In genomic region chr6:157246771-157247484, GRCh38 we compare ENCODE assay signal across 1 cellular context.
TF ChIP-seq lines count a peak whose summit lies in the region.

No MANE protein-coding gene starts in this region.

TF ChIP-seq in K562, 482 proteins besides CTCF, POLR2A, EP300 and RAD21 (continued from another document):
- no peak for TF ChIP-seq TSHZ1 (CRISPR knock-in tag; IDR thresholded peaks at IDR 0.05)
- TF ChIP-seq ZNF263 (CRISPR knock-in tag; IDR thresholded peaks at IDR 0.05; ENCODE audit: borderline replicate concordance) = no peak
- no peak for TF ChIP-seq STAT6 (CRISPR knock-in tag; IDR thresholded peaks at IDR 0.05)
- no peak for TF ChIP-seq E2F4 (CRISPR knock-in tag; IDR thresholded peaks at IDR 0.05; ENCODE audit: low read depth)
- TF ChIP-seq ZFP36 (IDR thresholded peaks at IDR 0.05; ENCODE audit: low read depth, low read length, partially characterized antibody) = peak; percentile 83
- no peak for TF ChIP-seq HNRNPH1 (optimal IDR thresholded peaks at IDR 0.05; ENCODE audit: low read depth, low read length)
- TF ChIP-seq TAF1 (IDR thresholded peaks at IDR 0.05; ENCODE audit: control insufficient read depth, extremely low read depth, insufficient read depth, low read length, severe bottlenecking) = no peak
- no peak for TF ChIP-seq ELF1 (tag; IDR thresholded peaks at IDR 0.05)
